Comparison of ENCODE assay signal across 8 cellular contexts in the genomic region with DNA sequence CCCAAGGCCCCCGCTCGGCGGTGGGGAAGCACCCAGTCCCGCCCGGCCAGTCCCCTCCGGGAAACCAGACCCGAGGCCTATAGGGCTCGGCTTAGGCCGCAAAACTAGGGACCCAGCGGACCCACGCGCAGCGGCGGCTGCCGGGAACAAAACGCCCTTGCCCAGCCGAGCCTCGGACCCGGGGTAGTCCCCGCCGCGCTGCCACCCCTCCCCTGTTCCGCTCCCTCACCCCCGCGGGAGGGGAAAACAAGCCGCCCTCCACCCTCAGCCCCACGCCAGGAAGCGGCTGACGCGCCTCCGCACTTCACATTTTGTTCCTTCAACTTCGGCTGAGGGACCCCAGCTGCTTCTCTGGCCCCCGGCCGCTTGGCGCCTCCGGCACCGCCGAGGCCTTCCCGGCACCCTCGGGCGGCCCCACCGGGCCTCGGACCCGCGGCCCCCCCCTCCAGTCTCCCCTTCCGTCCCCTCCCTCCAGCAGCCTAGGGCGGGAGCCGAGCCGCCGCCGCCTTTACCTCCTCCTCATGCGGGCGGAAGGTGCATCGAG. TPM values are rescaled to one million over a fixed set of nuclear protein-coding genes. Genes with fewer than 3 reads are reported as not detected.
DNase-seq lines count a peak whose midpoint lies in the region; ATAC-seq and TF ChIP-seq lines count a peak whose summit lies in the region.

No MANE protein-coding gene starts in this region.

- POLR2A ChIA-PET in naive thymus-derived CD4-positive, alpha-beta T cell (lab: Charles Lee): interaction anchor here (1.0 kb wide), 1 partner anchor 79 kb away, joined by 3 read pairs; no protein-coding TSS in a partner anchor

- H3K4me3 ChIP-seq in esophagus muscularis mucosa: peak overlapping the region; percentile 84 to 97 (median 90)
- peak overlapping the region; percentile 75 for H3K4me3 ChIP-seq in naive thymus-derived CD4-positive, alpha-beta T cell (ENCODE audit: low read length)

- H3K36me3 Mint-ChIP-seq in naive thymus-derived CD4-positive, alpha-beta T cell: peaks cover 6 to 22% (median 19%) of the 10 kb centered on the region in 5 donors

- ATAC-seq in GM18505 (IDR thresholded peaks at IDR 0.05; ENCODE audit: unreplicated experiment) (peak; percentile 26), HG02642 (IDR thresholded peaks at IDR 0.05; ENCODE audit: poor library complexity, unreplicated experiment) (peak; percentile 31)
- peak; percentile 2 for ATAC-seq in naive thymus-derived CD4-positive, alpha-beta T cell

- no peak for TF ChIP-seq EP300 in esophagus muscularis mucosa (IDR thresholded peaks at IDR 0.05)

- peaks cover 14 to 41% (median 33%) of the 10 kb centered on the region in 4 donors for H3K4me1 ChIP-seq in esophagus muscularis mucosa
- H3K4me1 ChIP-seq in naive thymus-derived CD4-positive, alpha-beta T cell (ENCODE audit: control insufficient read depth in 2 of 2, insufficient read depth in 2 of 2, low read length in 2 of 2): peaks cover 3 to 18% of the 10 kb centered on the region in 2 donors

- peak overlapping the region; percentile 82 to 99 (median 90) for H3K4me3 Mint-ChIP-seq in naive thymus-derived CD4-positive, alpha-beta T cell

- H3K36me3 ChIP-seq in esophagus muscularis mucosa: peaks cover 9 to 31% (median 25%) of the 10 kb centered on the region in 4 donors
- peaks cover 0 to 30% (median 0%) of the 10 kb centered on the region in 3 experiments for H3K36me3 ChIP-seq in naive thymus-derived CD4-positive, alpha-beta T cell (ENCODE audit: control insufficient read depth in 2 of 3, insufficient read depth in 3 of 3, low read length in 3 of 3)

- no peaks in the 10 kb centered on the region for H3K27me3 ChIP-seq in esophagus muscularis mucosa
- no peaks in the 10 kb centered on the region for H3K27me3 ChIP-seq in naive thymus-derived CD4-positive, alpha-beta T cell (ENCODE audit: control insufficient read depth in 2 of 2, insufficient read depth in 2 of 2, low read length in 2 of 2)

- intact Hi-C loops in esophagus muscularis mucosa (cut with DNase I): loop anchor here (2.0 to 5.0 kb wide), 3 partner anchors 80 to 340 kb away; a partner anchor contains a TSS
- intact Hi-C loops in naive thymus-derived CD4-positive, alpha-beta T cell (cut with micrococcal nuclease): loop anchor here (1.0 to 10.0 kb wide), 26 partner anchors 44 to 1218 kb away; a partner anchor contains a TSS

- peak overlapping the region; percentile 96 to 97 (median 97) for H3K27ac ChIP-seq in esophagus muscularis mucosa (replicated peaks in 1 of 4)
- H3K27ac ChIP-seq in naive thymus-derived CD4-positive, alpha-beta T cell (ENCODE audit: low read depth, low read length): peak overlapping the region; percentile 89

- H3K4me1 Mint-ChIP-seq in naive thymus-derived CD4-positive, alpha-beta T cell: peaks cover 28 to 44% (median 32%) of the 10 kb centered on the region in 7 donors

- peak overlapping the region; percentile 44 to 95 (median 85) for H3K27ac Mint-ChIP-seq in naive thymus-derived CD4-positive, alpha-beta T cell

- TF ChIP-seq POLR2A in GM18505 (IDR thresholded peaks at IDR 0.05; ENCODE audit: borderline replicate concordance, extremely low read depth, insufficient read depth, insufficient read length) (no peak), esophagus muscularis mucosa (IDR thresholded peaks at IDR 0.05; ENCODE audit: low read depth) (no peak)

- DNase-seq in NCI-H1092 treated with DMSO at 0.1 percent for 48 hours (lab: John Stamatoyannopoulos, UW) (peak; percentile 66), activated T-cell treated with anti-CD3 and anti-CD28 coated beads for 48 hours (ENCODE audit: low read depth) (peak; percentile 34), esophagus muscularis mucosa (ENCODE audit: extremely low spot score) (no peak), NCI-H187 (lab: John Stamatoyannopoulos, UW) (no peak)
- peak in 8 of 9 donors; percentile 38 to 71 (median 50) for DNase-seq in naive thymus-derived CD4-positive, alpha-beta T cell
- peak; percentile 51 for DNase-seq in stimulated activated naive CD4-positive, alpha-beta T cell treated with Interleukin-2 at 50 U/mL for 16 hours (lab: John Stamatoyannopoulos, UW)

- no peaks in the 10 kb centered on the region for H3K9me3 ChIP-seq in esophagus muscularis mucosa
- no peaks in the 10 kb centered on the region for H3K9me3 ChIP-seq in naive thymus-derived CD4-positive, alpha-beta T cell (ENCODE audit: control insufficient read depth in 2 of 3, low read length in 3 of 3)

- 2% methylated on average over 13 of the region's 54 CpGs for WGBS in esophagus muscularis mucosa

- no peaks in the 10 kb centered on the region for H3K27me3 Mint-ChIP-seq in naive thymus-derived CD4-positive, alpha-beta T cell

- peaks cover 0 to 2% (median 0%) of the 10 kb centered on the region in 11 donors for H3K9me3 Mint-ChIP-seq in naive thymus-derived CD4-positive, alpha-beta T cell

- TF ChIP-seq CTCF in esophagus muscularis mucosa (IDR thresholded peaks at IDR 0.05): no peak

- CTCF ChIA-PET in naive thymus-derived CD4-positive, alpha-beta T cell (lab: Charles Lee): interaction anchor here (0.6 kb wide), 1 partner anchor 1845 kb away, joined by 3 read pairs; no protein-coding TSS in a partner anchor

RNA-seq across cellular contexts. Expression of a gene that starts 0.7 kb away (rescaled TPM):
- total RNA-seq in esophagus muscularis mucosa: 10 to 100 TPM; 48.2 to 56.1 (median 51.3) TPM
- total RNA-seq in naive thymus-derived CD4-positive, alpha-beta T cell: 100 to 1,000 TPM in 2 of 5 experiments, 10 to 100 TPM in 3; 92.7 to 102 (median 98.5) TPM
- 10 to 100 TPM; 42.8 to 48.4 TPM for polyA plus RNA-seq in naive thymus-derived CD4-positive, alpha-beta T cell

Comparison
In these comparisons a context has a peak if more than half of its experiments do, and no peak if none do; other contexts are left out.
1. DNase-seq: peak in NCI-H1092 treated with DMSO at 0.1 percent for 48 hours (single experiment), activated T-cell treated with anti-CD3 and anti-CD28 coated beads for 48 hours (single experiment), naive thymus-derived CD4-positive, alpha-beta T cell (8 of 9) and stimulated activated naive CD4-positive, alpha-beta T cell treated with Interleukin-2 at 50 U/mL for 16 hours (single experiment); none in esophagus muscularis mucosa (single experiment) and NCI-H187 (0 of 2).
2. Peak in every context shown above with its lines, with median percentiles within 50 percentile points of each other: ATAC-seq.